In the genomic region with DNA sequence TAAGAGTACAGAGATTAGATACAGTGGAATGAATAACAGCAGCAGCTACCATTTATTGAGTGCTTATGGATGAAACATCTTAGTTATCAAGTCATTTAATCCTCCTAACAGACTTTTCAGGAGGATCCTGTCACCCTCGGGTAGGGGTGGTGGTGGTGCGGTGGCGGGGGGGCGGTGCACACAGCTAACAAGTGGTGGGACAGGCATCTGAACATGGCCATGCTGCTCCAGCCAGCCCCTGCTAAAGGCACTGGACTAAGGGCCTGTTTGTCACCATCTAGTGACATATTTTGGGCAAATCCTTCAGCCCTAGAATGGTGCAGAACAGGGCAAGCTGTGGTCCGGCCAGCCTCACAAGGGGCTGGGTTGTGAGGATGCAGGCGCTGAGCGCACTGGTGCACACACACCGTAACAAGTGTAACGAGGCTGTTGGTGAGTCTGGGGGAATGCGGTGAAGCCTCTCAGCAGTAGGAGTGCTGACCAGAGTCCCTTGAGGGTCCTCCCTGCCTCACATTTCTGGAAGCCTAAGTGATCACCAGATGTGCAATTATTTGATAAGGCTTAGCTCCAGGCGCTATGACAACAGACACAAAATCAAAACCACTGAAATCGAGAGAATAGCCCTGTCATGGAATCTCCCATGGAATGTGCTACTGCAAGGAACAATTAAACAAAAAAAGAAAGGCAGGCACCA, we compare ENCODE assay signal across 13 cellular contexts.
A peak's percentile ranks its signal among the peaks of the same experiment; 100 is the strongest.
DNase-seq lines count a peak whose midpoint lies in the region; ATAC-seq and TF ChIP-seq lines count a peak whose summit lies in the region.
"Had no signal": no experiment of that assay in that cellular context is flagged by ENCODE, and none has a peak within 500 bp of the region (broad histone marks: within the 10 kb centered on the region; RNA-seq: fewer than 3 reads in every experiment).

No MANE protein-coding gene starts in this region.

- no peak for TF ChIP-seq EP300 in stomach (IDR thresholded peaks at IDR 0.05)

- H3K4me1 ChIP-seq in H9 (ENCODE audit: insufficient read depth, low read length) (peaks cover 4% of the 10 kb centered on the region; the same call in 1 of the 2 replicates), muscle layer of colon (ENCODE audit: insufficient read depth, low read length) (peaks cover 86% of the 10 kb centered on the region), stomach (peaks cover 12 to 86% (median 52%) of the 10 kb centered on the region in 4 donors)
- H3K4me1 ChIP-seq: pancreas had no signal

- H3K4me1 Mint-ChIP-seq in H9 (peaks cover 36 to 47% of the 10 kb centered on the region in 2 experiments), activated B cell treated with CpG ODN at 0.5 μM for 24 hours (peaks cover 65% of the 10 kb centered on the region), glutamatergic neuron (ENCODE audit: low read depth, unreplicated experiment) (peaks cover 22% of the 10 kb centered on the region)
- H3K4me1 Mint-ChIP-seq in activated naive CD4-positive, alpha-beta T cell treated with anti-CD3 and anti-CD28 coated beads for 36 hours (ENCODE audit: low read depth) = peaks cover 58% of the 10 kb centered on the region

- no peak for TF ChIP-seq POLR2A in stomach (IDR thresholded peaks at IDR 0.05)

- H4K8ac ChIP-seq in H9 (replicated peaks; ENCODE audit: insufficient read length, low read depth, low read length) = no peak overlapping the region

- no peaks in the 10 kb centered on the region for H3K36me3 ChIP-seq in muscle layer of colon (ENCODE audit: insufficient read depth, low read length)
- H3K36me3 ChIP-seq in stomach = peaks cover 0 to 17% (median 1%) of the 10 kb centered on the region in 4 donors
- H3K36me3 ChIP-seq: pancreas had no signal

- no peak overlapping the region for H2AFZ ChIP-seq in H9 (ENCODE audit: low read length)

- no peak overlapping the region for H3K4ac ChIP-seq in H9 (ENCODE audit: low read depth, low read length)

- no peak overlapping the region for H2BK20ac ChIP-seq in H9 (ENCODE audit: low read depth, low read length, poor library complexity, severe bottlenecking)

- intact Hi-C loops in activated B cell treated with CpG ODN at 0.5 μM for 24 hours (cut with micrococcal nuclease) = loop anchor here (10.0 kb wide), 1 partner anchor 314 kb away; no protein-coding TSS in a partner anchor
- intact Hi-C loops in stomach (cut with DNase I; ENCODE audit: low total_unique reads) = no loop called here
- intact Hi-C loops in activated naive CD4-positive, alpha-beta T cell treated with anti-CD3 and anti-CD28 coated beads for 36 hours (cut with micrococcal nuclease) = no loop called here

- H3T11ph ChIP-seq in H9 (ENCODE audit: low read length) = no peak overlapping the region

- H3K56ac ChIP-seq in H9 (ENCODE audit: insufficient read length, low read depth, low read length) = no peak overlapping the region

- CTCF ChIA-PET in activated B cell treated with CpG ODN at 0.5 μM for 24 hours (lab: Charles Lee) = interaction anchor here (0.8 to 4.6 kb wide), 12 partner anchors 8 to 189 kb away, joined by 3 to 72 read pairs (median 10); no protein-coding TSS in a partner anchor
- CTCF ChIA-PET in activated naive CD4-positive, alpha-beta T cell treated with anti-CD3 and anti-CD28 coated beads for 36 hours (lab: Charles Lee) = interaction anchor here (0.6 to 4.5 kb wide), 15 partner anchors 9 to 154 kb away, joined by 3 to 26 read pairs (median 6); partner anchors contain the start of gene RNF216

- H3K9ac ChIP-seq in H9 (ENCODE audit: extremely low read depth, insufficient read length, low read length) (no peak overlapping the region), muscle layer of colon (ENCODE audit: low read length) (peak overlapping the region; percentile 2)

- H4K5ac ChIP-seq in H9 (ENCODE audit: insufficient read length, low read depth, low read length) = no peak overlapping the region

- no peak overlapping the region for H2BK12ac ChIP-seq in H9 (ENCODE audit: insufficient read length, low read depth, low read length)

- H3K4me3 Mint-ChIP-seq in H9 = no peak overlapping the region
- H3K4me3 Mint-ChIP-seq in activated B cell treated with CpG ODN at 0.5 μM for 24 hours = no peak overlapping the region
- H3K4me3 Mint-ChIP-seq in glutamatergic neuron (ENCODE audit: unreplicated experiment) = no peak overlapping the region
- no peak overlapping the region for H3K4me3 Mint-ChIP-seq in activated naive CD4-positive, alpha-beta T cell treated with anti-CD3 and anti-CD28 coated beads for 36 hours
- H3K4me3 Mint-ChIP-seq: effector memory CD8-positive, alpha-beta T cell had no signal

- H2BK120ac ChIP-seq in H9 (ENCODE audit: low read depth, low read length, poor library complexity, severe bottlenecking) = no peak overlapping the region

- H3K27me3 ChIP-seq in H9 (ENCODE audit: insufficient read depth, low read length) (no peaks in the 10 kb centered on the region), muscle layer of colon (ENCODE audit: control insufficient read depth in 1 of 2, insufficient read depth in 2 of 2, low read length in 2 of 2) (no peaks in the 10 kb centered on the region), stomach (no peaks in the 10 kb centered on the region)
- H3K27me3 ChIP-seq: pancreas had no signal

- H3K27ac Mint-ChIP-seq in H9 (peak overlapping the region in 2 of 3 experiments; percentile 61 to 91; a peak in 3 of 7 replicates), activated B cell treated with CpG ODN at 0.5 μM for 24 hours (peak overlapping the region; percentile 87), glutamatergic neuron (ENCODE audit: unreplicated experiment) (no peak overlapping the region)
- H3K27ac Mint-ChIP-seq in activated naive CD4-positive, alpha-beta T cell treated with anti-CD3 and anti-CD28 coated beads for 36 hours = no peak overlapping the region

- no peak overlapping the region for H4K91ac ChIP-seq in H9 (ENCODE audit: insufficient read length, low read depth, low read length)

- H4K20me1 ChIP-seq in H9 (ENCODE audit: control insufficient read depth, insufficient read depth, insufficient read length) = no peaks in the 10 kb centered on the region

- H3K36me3 Mint-ChIP-seq in H9 (ENCODE audit: insufficient read depth in 1 of 3, low read depth in 3 of 3) = peaks cover 0 to 6% (median 5%) of the 10 kb centered on the region in 3 experiments; a peak in 4 of 7 replicates
- H3K36me3 Mint-ChIP-seq in activated B cell treated with CpG ODN at 0.5 μM for 24 hours (ENCODE audit: low read depth) = peaks cover 13% of the 10 kb centered on the region
- H3K36me3 Mint-ChIP-seq in glutamatergic neuron (ENCODE audit: unreplicated experiment) = no peaks in the 10 kb centered on the region
- H3K36me3 Mint-ChIP-seq in activated naive CD4-positive, alpha-beta T cell treated with anti-CD3 and anti-CD28 coated beads for 36 hours (ENCODE audit: low read depth) = peaks cover 11% of the 10 kb centered on the region

- DNase-seq in H9 (no peak), activated B cell treated with CpG ODN at 0.5 μM for 24 hours (no peak), stomach (no peak), glutamatergic neuron (no peak), NCI-H526 treated with DMSO at 0.1 percent for 48 hours (lab: John Stamatoyannopoulos, UW) (no peak)
- no peak for DNase-seq in activated naive CD4-positive, alpha-beta T cell treated with anti-CD3 and anti-CD28 coated beads for 36 hours
- DNase-seq: activated CD8-positive, alpha-beta memory T cell treated with anti-CD3 and anti-CD28 coated beads, Interleukin-2, amount 50 U/mL, for 48 hours; effector memory CD8-positive, alpha-beta T cell; NCI-H1048; NCI-H226; stimulated activated CD4-positive, alpha-beta T cell treated with anti-CD3 and anti-CD28 coated beads, Interleukin-4, amount 100 ng/mL, for 4 hours had no signal

- no peaks in the 10 kb centered on the region for H3K9me3 ChIP-seq in H9 (ENCODE audit: control insufficient read depth, low read depth, low read length)
- H3K9me3 ChIP-seq in muscle layer of colon (ENCODE audit: low read length) = no peaks in the 10 kb centered on the region
- no peaks in the 10 kb centered on the region for H3K9me3 ChIP-seq in stomach
- H3K9me3 ChIP-seq: pancreas had no signal

- no peak for ATAC-seq in activated B cell treated with CpG ODN at 0.5 μM for 24 hours (ENCODE audit: low read depth)

- no peak overlapping the region for H3K4me3 ChIP-seq in muscle layer of colon (ENCODE audit: low read depth in 1 of 2, low read length in 2 of 2)
- no peak overlapping the region for H3K4me3 ChIP-seq in stomach
- H3K4me3 ChIP-seq: pancreas had no signal

- H2BK5ac ChIP-seq in H9 (ENCODE audit: insufficient read length, low read length) = no peak overlapping the region

- TF ChIP-seq CTCF in H9 (conservative IDR thresholded peaks at IDR 0.05) = no peak
- no peak for TF ChIP-seq CTCF in activated B cell treated with CpG ODN at 0.5 μM for 24 hours (IDR thresholded peaks at IDR 0.05)
- no peak for TF ChIP-seq CTCF in stomach (IDR thresholded peaks at IDR 0.05)
- TF ChIP-seq CTCF in glutamatergic neuron (IDR thresholded peaks at IDR 0.05; ENCODE audit: partially characterized antibody, unreplicated experiment) = no peak

- H3K27me3 Mint-ChIP-seq in H9 (ENCODE audit: low read depth) (no peaks in the 10 kb centered on the region), activated B cell treated with CpG ODN at 0.5 μM for 24 hours (no peaks in the 10 kb centered on the region), glutamatergic neuron (ENCODE audit: unreplicated experiment) (peaks cover 2% of the 10 kb centered on the region)
- no peaks in the 10 kb centered on the region for H3K27me3 Mint-ChIP-seq in activated naive CD4-positive, alpha-beta T cell treated with anti-CD3 and anti-CD28 coated beads for 36 hours (ENCODE audit: low read depth)
- H3K27me3 Mint-ChIP-seq: effector memory CD8-positive, alpha-beta T cell had no signal

- H3K18ac ChIP-seq in H9 (ENCODE audit: insufficient read length, low read depth, low read length) = no peak overlapping the region

- POLR2A ChIA-PET in activated B cell treated with CpG ODN at 0.5 μM for 24 hours (lab: Charles Lee) = interaction anchor here (0.7 to 6.3 kb wide), 12 partner anchors 11 to 184 kb away, joined by 3 to 112 read pairs (median 11); no protein-coding TSS in a partner anchor

- no peak overlapping the region for H3K14ac ChIP-seq in H9 (ENCODE audit: insufficient read depth, low read length)

- H3K9me3 Mint-ChIP-seq in H9 (no peaks in the 10 kb centered on the region), activated B cell treated with CpG ODN at 0.5 μM for 24 hours (no peaks in the 10 kb centered on the region), glutamatergic neuron (ENCODE audit: unreplicated experiment) (peaks cover 5% of the 10 kb centered on the region)
- H3K9me3 Mint-ChIP-seq in activated naive CD4-positive, alpha-beta T cell treated with anti-CD3 and anti-CD28 coated beads for 36 hours = no peaks in the 10 kb centered on the region
- H3K9me3 Mint-ChIP-seq: effector memory CD8-positive, alpha-beta T cell had no signal

- H3K4me2 ChIP-seq in H9 (ENCODE audit: insufficient read depth, insufficient read length, low read length) = no peak overlapping the region

- no peak overlapping the region for H2BK15ac ChIP-seq in H9 (ENCODE audit: low read depth, low read length)

- H3K27ac ChIP-seq in H9 (ENCODE audit: insufficient read length, low read depth, low read length) (no peak overlapping the region), muscle layer of colon (ENCODE audit: low read depth, low read length) (peak overlapping the region; percentile 67), stomach (peak overlapping the region in 4 of 5 donors; percentile 9 to 74 (median 55))
- H3K27ac ChIP-seq: pancreas had no signal

- H3K79me1 ChIP-seq in H9 (ENCODE audit: insufficient read depth, low read depth, low read length, poor library complexity, severe bottlenecking) = no peaks in the 10 kb centered on the region

- no peak overlapping the region for H2AK5ac ChIP-seq in H9 (ENCODE audit: insufficient read length, low read length)

- no peak overlapping the region for H3K23ac ChIP-seq in H9 (ENCODE audit: insufficient read length, low read depth, low read length)

- WGBS in H9 (ENCODE audit: extremely low coverage, insufficient read length, low lambda C conversion rate) = no CpG with 5 or more reads among the region's 12 CpGs
- 74 to 88% (median 87%) methylated on average over 8 to 12 of the region's 12 CpGs for WGBS in stomach, 5 donors

- no peaks in the 10 kb centered on the region for H3K79me2 ChIP-seq in H9 (ENCODE audit: insufficient read depth, low read length)

- no peaks in the 10 kb centered on the region for H3K23me2 ChIP-seq in H9 (ENCODE audit: insufficient read length, low read depth, low read length, poor library complexity, severe bottlenecking)

Comparison
In these comparisons a context has a peak if more than half of its experiments do, and no peak if none do; other contexts are left out.
1. H3K27ac Mint-ChIP-seq: peak in H9 (2 of 3) and activated B cell treated with CpG ODN at 0.5 μM for 24 hours (single experiment); none in glutamatergic neuron (single experiment) and activated naive CD4-positive, alpha-beta T cell treated with anti-CD3 and anti-CD28 coated beads for 36 hours (single experiment).